2 cellular contexts compared by ENCODE assay signal in genomic region chr10:132612571-132613504, GRCh38.
TF ChIP-seq lines count a peak whose summit lies in the region.

No MANE protein-coding gene starts in this region.

TF ChIP-seq in SK-N-SH, 30 proteins besides CTCF, POLR2A, EP300 and RAD21 (continued from another document):
- no peak for TF ChIP-seq MXI1 (IDR thresholded peaks at IDR 0.05; ENCODE audit: low read depth, low read length)
- no peak for TF ChIP-seq RFX5 (IDR thresholded peaks at IDR 0.05; ENCODE audit: low read length)
- no peak for TF ChIP-seq GABPA (IDR thresholded peaks at IDR 0.05; ENCODE audit: low read depth)
- TF ChIP-seq EZH2phosphoT487 (IDR thresholded peaks at IDR 0.05; ENCODE audit: borderline replicate concordance, low read depth): no peak
- TF ChIP-seq NRF1 (IDR thresholded peaks at IDR 0.05; ENCODE audit: low read depth, low read length): no peak
- TF ChIP-seq REST (IDR thresholded peaks at IDR 0.05; ENCODE audit: low read depth, low read length): no peak
- TF ChIP-seq SMC3 (IDR thresholded peaks at IDR 0.05; ENCODE audit: low read depth, low read length): no peak
- TF ChIP-seq TCF12 (IDR thresholded peaks at IDR 0.05): no peak
- no peak for TF ChIP-seq RCOR1 (IDR thresholded peaks at IDR 0.05; ENCODE audit: low read length)
- TF ChIP-seq FOXJ3 (CRISPR knock-in tag; IDR thresholded peaks at IDR 0.05): no peak
- no peak for TF ChIP-seq PBX3 (IDR thresholded peaks at IDR 0.05)
- TF ChIP-seq TAF1 (IDR thresholded peaks at IDR 0.05; ENCODE audit: borderline replicate concordance, low read depth, low read length): no peak

TF ChIP-seq in SK-N-SH treated with all-trans-retinoic acid at 6 μM for 48 hours, 23 proteins besides CTCF, POLR2A, EP300 and RAD21 (continued from another document):
- no peak for TF ChIP-seq CREB5 (CRISPR knock-in tag; IDR thresholded peaks at IDR 0.05; ENCODE audit: low read depth)
- TF ChIP-seq RARB (CRISPR knock-in tag; IDR thresholded peaks at IDR 0.05): no peak
- no peak for TF ChIP-seq OSR1 (CRISPR knock-in tag; IDR thresholded peaks at IDR 0.05)
- TF ChIP-seq ZC3H10 (CRISPR knock-in tag; IDR thresholded peaks at IDR 0.05): no peak
- TF ChIP-seq TSHZ2 (CRISPR knock-in tag; IDR thresholded peaks at IDR 0.05): no peak
